Comparison of ENCODE assay signal across 16 cellular contexts in the genomic region with DNA sequence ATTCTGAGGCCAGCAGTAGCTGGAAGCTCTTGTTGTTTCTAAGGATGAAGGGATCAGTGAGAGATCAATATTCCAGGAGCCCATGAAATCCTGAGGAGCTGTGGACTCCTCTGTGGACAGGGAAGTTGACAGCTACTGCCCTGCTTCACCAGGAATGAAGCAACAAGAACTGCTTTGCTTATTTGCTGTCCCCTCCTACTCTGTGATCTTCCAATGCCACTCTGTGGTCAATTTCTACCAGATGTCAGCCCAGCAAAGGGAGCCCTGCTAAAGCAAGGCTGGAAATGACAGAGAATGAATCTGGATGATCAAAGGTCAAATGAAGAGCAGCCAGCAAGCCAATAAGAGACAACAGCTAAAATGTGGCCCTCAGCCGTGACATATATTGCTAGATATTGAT.
DNase-seq lines count a peak whose midpoint lies in the region.
"Had no signal": no experiment of that assay in that cellular context is flagged by ENCODE, and none has a peak within 500 bp of the region (broad histone marks: within the 10 kb centered on the region; RNA-seq: fewer than 3 reads in every experiment).

No MANE protein-coding gene starts in this region.

- DNase-seq in NCI-H82 (lab: John Stamatoyannopoulos, UW) = peak; percentile 1
- DNase-seq in NCI-H82 treated with DMSO at 0.1 percent for 48 hours (lab: John Stamatoyannopoulos, UW; ENCODE audit: unreplicated experiment) = no peak
- peak; percentile 25 for DNase-seq in adipocyte (ENCODE audit: low read depth)
- DNase-seq in medulla oblongata (ENCODE audit: extremely low spot score) = peak; percentile 36
- no peak for DNase-seq in NCI-H2081 (lab: John Stamatoyannopoulos, UW)
- DNase-seq in COLO668 (lab: John Stamatoyannopoulos, UW; ENCODE audit: unreplicated experiment) = no peak
- no peak for DNase-seq in stimulated activated CD4-positive, alpha-beta T cell treated with anti-CD3 and anti-CD28 coated beads, Interleukin-4, amount 100 ng/mL, for 1 hour
- DNase-seq: CD8-positive, alpha-beta memory T cell; DND-41; H9; NCI-H1694; NCI-H510A; SJCRH30 had no signal

- no peaks in the 10 kb centered on the region for H3K27me3 ChIP-seq in adipocyte (replicated peaks; ENCODE audit: control insufficient read depth, insufficient read depth, low read length)
- H3K27me3 ChIP-seq: BLaER1 treated with 17β-estradiol and CSF1 and Interleukin-3, amounts not matched to agents 10 nM and 100 nM had no signal

- H3K9ac ChIP-seq in adipocyte (ENCODE audit: low read length) = no peak overlapping the region
- H3K9ac ChIP-seq: BLaER1 treated with 17β-estradiol and CSF1 and Interleukin-3, amounts not matched to agents 10 nM and 100 nM; KMS-11 had no signal

- no peaks in the 10 kb centered on the region for H3K4me1 ChIP-seq in adipocyte (ENCODE audit: control insufficient read depth, insufficient read depth, low read length)
- H3K4me1 ChIP-seq: A549; BLaER1 treated with 17β-estradiol and CSF1 and Interleukin-3, amounts not matched to agents 10 nM and 100 nM; SJCRH30 had no signal

- no peaks in the 10 kb centered on the region for H3K9me3 ChIP-seq in adipocyte (ENCODE audit: control insufficient read depth, low read length)
- H3K9me3 ChIP-seq: A549; BLaER1 treated with 17β-estradiol and CSF1 and Interleukin-3, amounts not matched to agents 10 nM and 100 nM; SJCRH30 had no signal

- H3K4me3 ChIP-seq in adipocyte (ENCODE audit: low read length) = no peak overlapping the region
- H3K4me3 ChIP-seq: A549; BLaER1 treated with 17β-estradiol and CSF1 and Interleukin-3, amounts not matched to agents 10 nM and 100 nM; SJCRH30 had no signal

- no peaks in the 10 kb centered on the region for H3K36me3 ChIP-seq in adipocyte (ENCODE audit: control insufficient read depth, insufficient read depth, low read length, severe bottlenecking)
- H3K36me3 ChIP-seq: BLaER1 treated with 17β-estradiol and CSF1 and Interleukin-3, amounts not matched to agents 10 nM and 100 nM; SJCRH30 had no signal

Comparison
In these comparisons a context has a peak if more than half of its experiments do, and no peak if none do; other contexts are left out.
1. DNase-seq: peak in NCI-H82 (single experiment), adipocyte (single experiment) and medulla oblongata (single experiment); none in NCI-H82 treated with DMSO at 0.1 percent for 48 hours (single experiment), NCI-H2081 (0 of 2), COLO668 (single experiment) and stimulated activated CD4-positive, alpha-beta T cell treated with anti-CD3 and anti-CD28 coated beads, Interleukin-4, amount 100 ng/mL, for 1 hour (single experiment).